Comparison of ENCODE assay signal across 15 cellular contexts in genomic region chr10:5833814-5834213, GRCh38.
"Had no signal": no experiment of that assay in that cellular context is flagged by ENCODE, and none has a peak within 500 bp of the region (broad histone marks: within the 10 kb centered on the region; RNA-seq: fewer than 3 reads in every experiment).

No MANE protein-coding gene starts in this region.

- H3K27ac ChIP-seq: ascending aorta, lower lobe of right lung, parathyroid adenoma, transverse colon, vagina had no signal

- H3K9me3 ChIP-seq: ascending aorta, lower lobe of right lung, transverse colon, vagina had no signal

- H3K9ac ChIP-seq: parathyroid adenoma had no signal

- H3K9me3 Mint-ChIP-seq: activated CD4-positive, alpha-beta T cell treated with anti-CD3 and anti-CD28 coated beads, Interleukin-2, amount 10 ng/mL, durations not matched to agents 7 days and 5 days; activated naive CD4-positive, alpha-beta T cell treated with anti-CD3 and anti-CD28 coated beads for 36 hours; activated T-helper 17 cell treated with anti-CD3 and anti-CD28 coated beads, Interleukin-2, amount 50 U/mL, for 72 hours; mesothelial cell of epicardium; T-helper 2 cell treated with Interferon-gamma antibody and Interleukin-4, amounts not matched to agents 5 μg/mL and 100 μg/mL, for 36 hours had no signal

- H3K27me3 Mint-ChIP-seq: activated CD4-positive, alpha-beta T cell treated with anti-CD3 and anti-CD28 coated beads, Interleukin-2, amount 10 ng/mL, durations not matched to agents 7 days and 5 days; activated T-helper 17 cell treated with anti-CD3 and anti-CD28 coated beads, Interleukin-2, amount 50 U/mL, for 72 hours had no signal

- H3K4me1 ChIP-seq: ascending aorta, lower lobe of right lung, parathyroid adenoma, vagina had no signal

- H3K4me1 Mint-ChIP-seq: activated CD4-positive, alpha-beta T cell treated with anti-CD3 and anti-CD28 coated beads, Interleukin-2, amount 10 ng/mL, durations not matched to agents 7 days and 5 days; activated T-helper 17 cell treated with anti-CD3 and anti-CD28 coated beads, Interleukin-2, amount 50 U/mL, for 72 hours had no signal

- DNase-seq: activated CD4-positive, alpha-beta T cell treated with anti-CD3 and anti-CD28 coated beads, Interleukin-2, amount 10 ng/mL, durations not matched to agents 7 days and 5 days; activated naive CD4-positive, alpha-beta T cell treated with anti-CD3 and anti-CD28 coated beads for 36 hours; hypothalamus; lower lobe of right lung; stimulated activated CD4-positive, alpha-beta T cell treated with anti-CD3 and anti-CD28 coated beads, Interleukin-15, amount 100 ng/mL, for 24 hours; stimulated activated CD4-positive, alpha-beta T cell treated with anti-CD3 and anti-CD28 coated beads, Interleukin-4, amount 100 ng/mL, for 1 hour; stimulated activated naive CD4-positive, alpha-beta T cell treated with Interleukin-2 at 50 U/mL for 16 hours; substantia nigra; transverse colon had no signal

- H3K27me3 ChIP-seq: ascending aorta, transverse colon, vagina had no signal

- H3K4me3 Mint-ChIP-seq: activated CD4-positive, alpha-beta T cell treated with anti-CD3 and anti-CD28 coated beads, Interleukin-2, amount 10 ng/mL, durations not matched to agents 7 days and 5 days; activated naive CD4-positive, alpha-beta T cell treated with anti-CD3 and anti-CD28 coated beads for 36 hours; activated T-helper 17 cell treated with anti-CD3 and anti-CD28 coated beads, Interleukin-2, amount 50 U/mL, for 72 hours; mesothelial cell of epicardium; T-helper 2 cell treated with Interferon-gamma antibody and Interleukin-4, amounts not matched to agents 5 μg/mL and 100 μg/mL, for 36 hours had no signal

- H3K36me3 ChIP-seq: ascending aorta, lower lobe of right lung, transverse colon, vagina had no signal

- H3K27ac Mint-ChIP-seq: activated CD4-positive, alpha-beta T cell treated with anti-CD3 and anti-CD28 coated beads, Interleukin-2, amount 10 ng/mL, durations not matched to agents 7 days and 5 days; activated naive CD4-positive, alpha-beta T cell treated with anti-CD3 and anti-CD28 coated beads for 36 hours; activated T-helper 17 cell treated with anti-CD3 and anti-CD28 coated beads, Interleukin-2, amount 50 U/mL, for 72 hours; mesothelial cell of epicardium; T-helper 2 cell treated with Interferon-gamma antibody and Interleukin-4, amounts not matched to agents 5 μg/mL and 100 μg/mL, for 36 hours had no signal

- H3K36me3 Mint-ChIP-seq: mesothelial cell of epicardium had no signal

- H3K4me3 ChIP-seq: ascending aorta, lower lobe of right lung, vagina had no signal
